Comparison of ENCODE assay signal across 10 cellular contexts in genomic region chr19:29668746-29669609, GRCh38. TPM values are rescaled to one million over a fixed set of nuclear protein-coding genes. Genes with fewer than 3 reads are reported as not detected.
DNase-seq lines count a peak whose midpoint lies in the region; ATAC-seq and TF ChIP-seq lines count a peak whose summit lies in the region.
"Had no signal": no experiment of that assay in that cellular context is flagged by ENCODE, and none has a peak within 500 bp of the region (broad histone marks: within the 10 kb centered on the region; RNA-seq: fewer than 3 reads in every experiment).

No MANE protein-coding gene starts in this region.

- DNase-seq in DND-41 (no peak), LNCaP clone FGC (ENCODE audit: low read depth) (no peak), cardiac fibroblast (ENCODE audit: low read depth in 2 of 2) (no peak), sciatic nerve (ENCODE audit: low spot score) (peak; percentile 52), dedifferentiated amniotic fluid mesenchymal stem cell (ENCODE audit: extremely low spot score) (no peak), NCI-H1092 (lab: John Stamatoyannopoulos, UW) (no peak), pons (ENCODE audit: low spot score) (no peak)
- DNase-seq in stimulated activated CD4-positive, alpha-beta T cell treated with anti-CD3 and anti-CD28 coated beads, Interleukin-12 subunit alpha, Interleukin-12 subunit beta, amount 100 ng/mL, for 4 hours, result no peak
- DNase-seq: NCI-H1694 treated with DMSO at 0.1 percent for 48 hours had no signal

- H3K27me3 ChIP-seq in DND-41 (ENCODE audit: insufficient read depth, low read length, poor library complexity), result peaks cover 7% of the 10 kb centered on the region

- intact Hi-C loops in sciatic nerve (cut with DNase I), result no loop called here

- 0 out of 2 replicates have a peak, but pooled peaks cover 5% of the 10 kb centered on the region for H4K20me1 ChIP-seq in DND-41 (ENCODE audit: insufficient read depth, low read length)

- H3K4me2 ChIP-seq in DND-41 (ENCODE audit: insufficient read depth, low read length), result no peak overlapping the region

- H3K36me3 ChIP-seq in DND-41 (ENCODE audit: insufficient read depth, low read length), result peaks cover 5% of the 10 kb centered on the region

- H3K79me2 ChIP-seq in DND-41 (ENCODE audit: insufficient read depth, low read length), result peaks cover 39% of the 10 kb centered on the region

- H3K4me3 ChIP-seq in DND-41 (ENCODE audit: low read depth in 1 of 2, low read length in 2 of 2) (no peak overlapping the region), LNCaP clone FGC (ENCODE audit: low read depth, low read length) (no peak overlapping the region), cardiac fibroblast (replicated peaks in 1 of 2; ENCODE audit: low read depth in 2 of 2, low read length in 2 of 2) (no peak overlapping the region)
- H3K4me3 ChIP-seq: lung had no signal

- H3K9me3 ChIP-seq in DND-41 (ENCODE audit: insufficient read depth, low read length, severe bottlenecking), result no peaks in the 10 kb centered on the region

- peak; percentile 26 for TF ChIP-seq CTCF in DND-41 (IDR thresholded peaks at IDR 0.05; ENCODE audit: borderline replicate concordance, extremely low read depth, low read length, poor library complexity, severe bottlenecking)
- peak; percentile 14; the same call in 1 of the 2 replicates for TF ChIP-seq CTCF in LNCaP clone FGC (IDR thresholded peaks at IDR 0.05; ENCODE audit: control insufficient read depth, extremely low read depth, insufficient read depth)
- peak; percentile 12 for TF ChIP-seq CTCF in cardiac fibroblast (IDR thresholded peaks at IDR 0.05; ENCODE audit: low read depth, low read length)

- no peak overlapping the region for H2AFZ ChIP-seq in DND-41 (ENCODE audit: low read depth, low read length)

- H3K4me1 ChIP-seq in DND-41 (ENCODE audit: insufficient read depth, low read length), result peaks cover 75% of the 10 kb centered on the region

- no peak overlapping the region for H3K27ac ChIP-seq in DND-41 (ENCODE audit: low read length)

- ATAC-seq in DND-41 (ENCODE audit: insufficient read depth, low read depth), result no peak
- no peak for ATAC-seq in sciatic nerve

- no peak overlapping the region for H3K9ac ChIP-seq in DND-41 (ENCODE audit: low read depth, low read length)

RNA-seq across cellular contexts. Expression of gene PLEKHF1, which starts 3.7 kb away (rescaled TPM):
- total RNA-seq in sciatic nerve, result 30.4 TPM

RNA-seq across cellular contexts. Expression of gene C19orf12, which starts 46.1 kb away (rescaled TPM):
- total RNA-seq in sciatic nerve, result 30.9 TPM
